Comparison of ENCODE assay signal across 24 cellular contexts in the genomic region with DNA sequence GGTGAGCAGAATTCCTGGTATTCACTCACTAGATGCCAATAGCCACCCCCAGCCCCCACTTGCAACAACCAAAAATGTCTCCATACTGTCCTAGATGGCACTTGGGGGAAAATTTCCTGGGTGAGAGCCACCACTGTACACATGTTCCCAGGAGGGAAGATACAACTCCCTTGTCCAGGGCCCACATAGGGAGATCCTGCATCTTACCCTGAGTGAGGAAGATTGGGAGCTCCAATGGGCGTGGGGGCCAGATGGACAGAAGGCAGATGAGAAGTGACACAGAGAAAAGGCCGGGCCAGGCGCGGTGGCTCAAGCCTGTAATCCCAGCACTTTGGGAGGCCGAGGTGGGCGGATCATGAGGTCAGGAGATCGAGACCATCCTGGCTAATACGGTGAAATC.
"Had no signal": no experiment of that assay in that cellular context is flagged by ENCODE, and none has a peak within 500 bp of the region (broad histone marks: within the 10 kb centered on the region; RNA-seq: fewer than 3 reads in every experiment).

No MANE protein-coding gene starts in this region.

- DNase-seq: activated CD4-positive, alpha-beta T cell treated with anti-CD3 and anti-CD28 coated beads, Interleukin-2, amount 10 ng/mL, durations not matched to agents 7 days and 5 days; activated CD4-positive, CD25-positive, alpha-beta regulatory T cell; activated naive CD4-positive, alpha-beta T cell; activated T-cell treated with anti-CD3 and anti-CD28 coated beads for 4 hours; activated T-cell treated with anti-CD3 and anti-CD28 coated beads, Interleukin-2, amount 50 U/mL, for 48 hours; amygdala; KG1; NCI-H1092; NCI-H1417; NCI-H2029; NCI-H2107; NCI-H345; NCI-H510A; NCI-H526 treated with DMSO at 0.1 percent for 48 hours; NCI-H82; T-cell had no signal

- H3K4me3 ChIP-seq: cardiac muscle cell, SK-N-MC had no signal

- H3K4me1 Mint-ChIP-seq: activated CD4-positive, alpha-beta memory T cell treated with anti-CD3 and anti-CD28 coated beads, Interleukin-2, amount 10 ng/mL, durations not matched to agents 7 days and 5 days; brain had no signal

- H3K36me3 ChIP-seq: cardiac muscle cell had no signal

- H3K27me3 ChIP-seq: cardiac muscle cell had no signal

- H3K27me3 Mint-ChIP-seq: activated CD4-positive, alpha-beta memory T cell treated with anti-CD3 and anti-CD28 coated beads, Interleukin-2, amount 10 ng/mL, durations not matched to agents 7 days and 5 days; activated CD4-positive, alpha-beta T cell treated with anti-CD3 and anti-CD28 coated beads, Interleukin-2, amount 10 ng/mL, durations not matched to agents 7 days and 5 days; activated naive CD8-positive, alpha-beta T cell; brain; T-cell had no signal

- H3K27ac Mint-ChIP-seq: activated CD4-positive, alpha-beta memory T cell treated with anti-CD3 and anti-CD28 coated beads, Interleukin-2, amount 10 ng/mL, durations not matched to agents 7 days and 5 days; activated CD4-positive, alpha-beta T cell treated with anti-CD3 and anti-CD28 coated beads, Interleukin-2, amount 10 ng/mL, durations not matched to agents 7 days and 5 days; activated naive CD8-positive, alpha-beta T cell; brain; T-cell had no signal

- H3K4me3 Mint-ChIP-seq: activated CD4-positive, alpha-beta memory T cell treated with anti-CD3 and anti-CD28 coated beads, Interleukin-2, amount 10 ng/mL, durations not matched to agents 7 days and 5 days; activated CD4-positive, alpha-beta T cell treated with anti-CD3 and anti-CD28 coated beads, Interleukin-2, amount 10 ng/mL, durations not matched to agents 7 days and 5 days; activated naive CD8-positive, alpha-beta T cell; brain; IgD-negative memory B cell; T-cell had no signal

- ATAC-seq: Right ventricle myocardium inferior, T-cell had no signal

- H3K36me3 Mint-ChIP-seq: activated naive CD8-positive, alpha-beta T cell; brain; IgD-negative memory B cell; T-cell had no signal

- H3K9me3 Mint-ChIP-seq: activated CD4-positive, alpha-beta memory T cell treated with anti-CD3 and anti-CD28 coated beads, Interleukin-2, amount 10 ng/mL, durations not matched to agents 7 days and 5 days; activated CD4-positive, alpha-beta T cell treated with anti-CD3 and anti-CD28 coated beads, Interleukin-2, amount 10 ng/mL, durations not matched to agents 7 days and 5 days; IgD-negative memory B cell; T-cell had no signal

- H3K27ac ChIP-seq: cardiac muscle cell, SK-N-MC, VCaP had no signal
